20 cellular contexts compared by ENCODE assay signal in genomic region chr4:89535251-89535650, GRCh38.
DNase-seq lines count a peak whose midpoint lies in the region; ATAC-seq, FAIRE-seq and TF ChIP-seq lines count a peak whose summit lies in the region.
"Had no signal": no experiment of that assay in that cellular context is flagged by ENCODE, and none has a peak within 500 bp of the region (broad histone marks: within the 10 kb centered on the region; RNA-seq: fewer than 3 reads in every experiment).

No MANE protein-coding gene starts in this region.

- H3K4me1 ChIP-seq in GM23248 (ENCODE audit: insufficient read depth) = peaks cover 15% of the 10 kb centered on the region
- H3K4me1 ChIP-seq in endothelial cell of umbilical vein (ENCODE audit: control insufficient read depth, extremely low read depth, insufficient read depth, low read length) = peaks cover 58% of the 10 kb centered on the region
- H3K4me1 ChIP-seq in upper lobe of right lung = peaks cover 2% of the 10 kb centered on the region

- TF ChIP-seq POLR2A in endothelial cell of umbilical vein (IDR thresholded peaks at IDR 0.05; ENCODE audit: low read depth, low read length) = no peak

- no peaks in the 10 kb centered on the region for H4K20me1 ChIP-seq in GM23248 (ENCODE audit: insufficient read depth)
- no peaks in the 10 kb centered on the region for H4K20me1 ChIP-seq in endothelial cell of umbilical vein (replicated peaks; ENCODE audit: control insufficient read depth, extremely low read depth, insufficient read depth, low read length)

- no peaks in the 10 kb centered on the region for H3K79me2 ChIP-seq in GM23248 (ENCODE audit: insufficient read depth)
- no peaks in the 10 kb centered on the region for H3K79me2 ChIP-seq in endothelial cell of umbilical vein (ENCODE audit: control insufficient read depth, insufficient read depth, low read length)

- H3K4me2 ChIP-seq in GM23248 (ENCODE audit: unreplicated experiment) = no peak overlapping the region
- peak overlapping the region; percentile 61 for H3K4me2 ChIP-seq in endothelial cell of umbilical vein (ENCODE audit: insufficient read depth, low read length)
- H3K4me2 ChIP-seq: GM23338 had no signal

- ATAC-seq in upper lobe of right lung (no peak), HG02970 (IDR thresholded peaks at IDR 0.05; ENCODE audit: low FRiP score, unreplicated experiment) (no peak)
- ATAC-seq: GM23338, K562 had no signal

- H3K27ac ChIP-seq in GM23248 = no peak overlapping the region
- H3K27ac ChIP-seq in endothelial cell of umbilical vein (ENCODE audit: insufficient read depth, low read depth, low read length) = peak overlapping the region; percentile 35
- H3K27ac ChIP-seq in upper lobe of right lung = no peak overlapping the region
- H3K27ac ChIP-seq: C4-2B, HL-60 had no signal

- no peak overlapping the region for H2AFZ ChIP-seq in GM23248
- H2AFZ ChIP-seq in endothelial cell of umbilical vein (ENCODE audit: low read depth, low read length) = peak overlapping the region; percentile 58
- H2AFZ ChIP-seq: GM23338 had no signal

- H3K9ac ChIP-seq in GM23248 (no peak overlapping the region), endothelial cell of umbilical vein (replicated peaks; ENCODE audit: extremely low read depth, insufficient read depth, low read length) (no peak overlapping the region)

- H3K9me3 ChIP-seq in GM23248 (ENCODE audit: low read depth) = no peaks in the 10 kb centered on the region
- H3K9me3 ChIP-seq in endothelial cell of umbilical vein (replicated peaks; ENCODE audit: control insufficient read depth, insufficient read depth, low read length) = no peaks in the 10 kb centered on the region
- H3K9me3 ChIP-seq in upper lobe of right lung = no peaks in the 10 kb centered on the region

- FAIRE-seq in endothelial cell of umbilical vein (lab: Jason Lieb, UNC) = peak; percentile 43
- FAIRE-seq: A204.1, GM12891, GM19239, H54, K562 had no signal

- WGBS in GM23248 (ENCODE audit: low coverage in 1 of 2, low lambda C conversion rate in 2 of 2, missing lambda C conversion rate in 2 of 2), 2 experiments = 16 to 19% methylated on average over 3 of the region's 3 CpGs

- no peaks in the 10 kb centered on the region for H3K9me2 ChIP-seq in GM23248 (ENCODE audit: insufficient read depth)

- CTCF ChIA-PET in endothelial cell of umbilical vein (lab: Charles Lee) = interaction anchor here (1.4 kb wide), 1 partner anchor 15 kb away, joined by 3 read pairs; no protein-coding TSS in a partner anchor

- TF ChIP-seq CTCF in endothelial cell of umbilical vein (IDR thresholded peaks at IDR 0.05; ENCODE audit: extremely low read depth in 1 of 2, insufficient read depth in 1 of 2, low read depth in 1 of 2, low read length in 2 of 2) (no peak), upper lobe of right lung (IDR thresholded peaks at IDR 0.05) (no peak)

- H3K27me3 ChIP-seq in GM23248 (replicated peaks; ENCODE audit: insufficient read depth) (0 out of 2 replicates have a peak, but pooled peaks cover 4% of the 10 kb centered on the region), endothelial cell of umbilical vein (ENCODE audit: control insufficient read depth in 2 of 2, insufficient read depth in 2 of 2, low read length in 2 of 2) (no peaks in the 10 kb centered on the region), upper lobe of right lung (no peaks in the 10 kb centered on the region)

- in situ Hi-C loops in GM23248 (cut with MboI) = no loop called here

- H3F3A ChIP-seq in GM23248 (ENCODE audit: insufficient read depth) = peaks cover 6% of the 10 kb centered on the region; the same call in 1 of the 2 replicates

- POLR2A ChIA-PET in endothelial cell of umbilical vein (lab: Charles Lee) = no interaction called here

- BruUV-seq in endothelial cell of umbilical vein (replicated peaks; lab: Mats Ljungman, UMichigan) = no TSS peak

- intact Hi-C loops in endothelial cell of umbilical vein (cut with micrococcal nuclease) (no loop called here), upper lobe of right lung (cut with DNase I) (no loop called here)

- no peak overlapping the region for H3K4me3 ChIP-seq in GM23248
- H3K4me3 ChIP-seq in endothelial cell of umbilical vein (replicated peaks in 1 of 3; ENCODE audit: insufficient read depth in 1 of 3, low read depth in 1 of 3, low read length in 3 of 3) = no peak overlapping the region
- no peak overlapping the region for H3K4me3 ChIP-seq in upper lobe of right lung
- H3K4me3 ChIP-seq: GM23338, K562 had no signal

- no peaks in the 10 kb centered on the region for H3K9me1 ChIP-seq in endothelial cell of umbilical vein (replicated peaks; ENCODE audit: control insufficient read depth, extremely low read depth, insufficient read depth, low read length)

- dilution Hi-C loops in endothelial cell of umbilical vein (cut with MboI; ENCODE audit: extremely low pct_ligation_motif_present, low sequenced_read_pairs) = no loop called here

- H3K36me3 ChIP-seq in GM23248 (ENCODE audit: low read depth) (no peaks in the 10 kb centered on the region), endothelial cell of umbilical vein (ENCODE audit: control insufficient read depth in 2 of 2, extremely low read depth in 1 of 2, insufficient read depth in 2 of 2, low read length in 2 of 2) (no peaks in the 10 kb centered on the region), upper lobe of right lung (no peaks in the 10 kb centered on the region)

- DNase-seq in GM23248 (peak; percentile 23), amniotic epithelial cell (ENCODE audit: low read depth) (peak; percentile 37), endothelial cell of umbilical vein (ENCODE audit: low read depth, low spot score) (peak; percentile 74), upper lobe of right lung (no peak), GM03348 (ENCODE audit: low spot score) (no peak), NCI-H69 (lab: John Stamatoyannopoulos, UW) (no peak)
- DNase-seq: AML-193; CD4-positive, alpha-beta T cell; DMS153; DMS79; HCEC 1CT had no signal

TF ChIP-seq in endothelial cell of umbilical vein, 7 proteins besides CTCF, POLR2A, EP300 and RAD21:
- TF ChIP-seq FOS (IDR thresholded peaks at IDR 0.05; ENCODE audit: borderline replicate concordance, insufficient read depth, low read length) = peak; percentile 80
- TF ChIP-seq JUN (IDR thresholded peaks at IDR 0.05; ENCODE audit: borderline replicate concordance, insufficient read depth, insufficient read length, low read depth) = peak; percentile 47
- no peak for TF ChIP-seq POLR2AphosphoS5 (IDR thresholded peaks at IDR 0.05; ENCODE audit: insufficient read depth, low read depth, low read length)
TF ChIP-seq in endothelial cell of umbilical vein: peak in this region for 2.

Comparison
In these comparisons a context has a peak if more than half of its experiments do, and no peak if none do; other contexts are left out.
1. DNase-seq: peak in GM23248 (single experiment), amniotic epithelial cell (single experiment) and endothelial cell of umbilical vein (single experiment); none in upper lobe of right lung (single experiment), GM03348 (single experiment) and NCI-H69 (single experiment).